ENCODE assay signal across 9 cellular contexts in genomic region chr19:15201374-15202023, GRCh38. TPM values are rescaled to one million over a fixed set of nuclear protein-coding genes. Genes with fewer than 3 reads are reported as not detected.
DNase-seq lines count a peak whose midpoint lies in the region; ATAC-seq, FAIRE-seq and TF ChIP-seq lines count a peak whose summit lies in the region.
"Had no signal": no experiment of that assay in that cellular context is flagged by ENCODE, and none has a peak within 500 bp of the region (broad histone marks: within the 10 kb centered on the region; RNA-seq: fewer than 3 reads in every experiment).

No MANE protein-coding gene starts in this region.

- H2AFZ ChIP-seq in astrocyte (ENCODE audit: low read depth, low read length): peak overlapping the region; percentile 41

- no peak overlapping the region for H3K9ac ChIP-seq in astrocyte (ENCODE audit: low read length)

- TF ChIP-seq EP300 in upper lobe of left lung (IDR thresholded peaks at IDR 0.05): no peak

- H3K4me3 ChIP-seq in right atrium auricular region (peak overlapping the region in 1 of 2 donors; percentile 56), astrocyte (ENCODE audit: insufficient read depth, low read depth, low read length) (no peak overlapping the region), upper lobe of left lung (peak overlapping the region in 3 of 4 donors; percentile 56 to 62 (median 60))

- H3K4me1 Mint-ChIP-seq in astrocyte (ENCODE audit: low read depth, unreplicated experiment): peaks cover 11% of the 10 kb centered on the region
- H3K4me1 Mint-ChIP-seq in memory B cell: peaks cover 19% of the 10 kb centered on the region

- H3K4me1 ChIP-seq in right atrium auricular region: peaks cover 0 to 30% of the 10 kb centered on the region in 2 donors
- peaks cover 3% of the 10 kb centered on the region for H3K4me1 ChIP-seq in astrocyte (ENCODE audit: insufficient read depth, low read length)
- peaks cover 12 to 27% (median 16%) of the 10 kb centered on the region in 4 donors for H3K4me1 ChIP-seq in upper lobe of left lung

- H3K36me3 ChIP-seq in right atrium auricular region (no peaks in the 10 kb centered on the region), astrocyte (ENCODE audit: insufficient read depth, low read length) (no peaks in the 10 kb centered on the region), upper lobe of left lung (no peaks in the 10 kb centered on the region)

- intact Hi-C loops in left ventricle myocardium superior (cut with micrococcal nuclease): no loop called here

- H3K36me3 Mint-ChIP-seq in astrocyte (ENCODE audit: low read depth, unreplicated experiment) (peaks cover 19% of the 10 kb centered on the region), memory B cell (peaks cover 5% of the 10 kb centered on the region)

- H3K27me3 ChIP-seq in right atrium auricular region: peaks cover 4 to 21% of the 10 kb centered on the region in 2 donors
- H3K27me3 ChIP-seq in astrocyte (ENCODE audit: insufficient read depth, low read length): no peaks in the 10 kb centered on the region
- peaks cover 0 to 17% (median 9%) of the 10 kb centered on the region in 4 donors for H3K27me3 ChIP-seq in upper lobe of left lung

- 86 to 93% methylated on average over 18 of the region's 18 CpGs for WGBS in upper lobe of left lung, 2 donors

- H3K9me3 Mint-ChIP-seq in astrocyte (ENCODE audit: unreplicated experiment): peaks cover 6% of the 10 kb centered on the region
- no peaks in the 10 kb centered on the region for H3K9me3 Mint-ChIP-seq in memory B cell

- no peak for FAIRE-seq in astrocyte (lab: Jason Lieb, UNC)

- H3K27ac ChIP-seq in right atrium auricular region (peak overlapping the region; percentile 8 to 16), astrocyte (ENCODE audit: low read depth, low read length) (no peak overlapping the region), upper lobe of left lung (no peak overlapping the region)

- TF ChIP-seq POLR2A in upper lobe of left lung (IDR thresholded peaks at IDR 0.05): no peak

- TF ChIP-seq CTCF in right atrium auricular region (IDR thresholded peaks at IDR 0.05) (no peak), astrocyte (IDR thresholded peaks at IDR 0.05; ENCODE audit: insufficient read depth, low read depth, low read length) (no peak), upper lobe of left lung (IDR thresholded peaks at IDR 0.05) (no peak)

- DNase-seq in right atrium auricular region (ENCODE audit: low spot score) (no peak), left ventricle myocardium superior (no peak), astrocyte (ENCODE audit: low read depth) (no peak), memory B cell (ENCODE audit: low spot score in 2 of 2) (no peak), upper lobe of left lung (no peak), NCI-H1930 (lab: John Stamatoyannopoulos, UW) (no peak)
- DNase-seq in stimulated activated CD4-positive, alpha-beta T cell treated with anti-CD3 and anti-CD28 coated beads, Interleukin-1b, Interleukin-23, amount 100 ng/mL, for 48 hours: no peak

- peak overlapping the region; percentile 86 for H3K4me3 Mint-ChIP-seq in astrocyte (ENCODE audit: unreplicated experiment)
- H3K4me3 Mint-ChIP-seq in memory B cell: peak overlapping the region; percentile 45

- H3K27me3 Mint-ChIP-seq in astrocyte (ENCODE audit: low read depth, unreplicated experiment) (peaks cover 3% of the 10 kb centered on the region), memory B cell (peaks cover 36% of the 10 kb centered on the region)

- peak overlapping the region; percentile 97 for H3K4me2 ChIP-seq in astrocyte (ENCODE audit: low read length)

- no peak for ATAC-seq in left ventricle myocardium superior
- ATAC-seq in memory B cell (ENCODE audit: low read depth): no peak
- no peak for ATAC-seq in upper lobe of left lung (ENCODE audit: low FRiP score in 2 of 2)
- no peak for ATAC-seq in GM19328 (IDR thresholded peaks at IDR 0.05; ENCODE audit: unreplicated experiment)
- ATAC-seq: activated CD4-positive, CD25-positive, alpha-beta regulatory T cell treated with anti-CD3 and anti-CD28 coated beads, Interleukin-2, amount 50 U/mL, for 24 hours had no signal

- H3K27ac Mint-ChIP-seq in astrocyte (ENCODE audit: unreplicated experiment) (no peak overlapping the region), memory B cell (no peak overlapping the region)

- peaks cover 13% of the 10 kb centered on the region for H3K79me2 ChIP-seq in astrocyte (ENCODE audit: insufficient read depth, low read length)

- H3K9me3 ChIP-seq in right atrium auricular region: no peaks in the 10 kb centered on the region
- H3K9me3 ChIP-seq in astrocyte (ENCODE audit: insufficient read depth, low read depth, low read length): no peaks in the 10 kb centered on the region
- H3K9me3 ChIP-seq in upper lobe of left lung: no peaks in the 10 kb centered on the region

- H4K20me1 ChIP-seq in astrocyte (ENCODE audit: insufficient read depth, low read length): peaks cover 24% of the 10 kb centered on the region

RNA-seq across cellular contexts. Expression of gene NOTCH3, which starts 0.7 kb away (rescaled TPM):
- total RNA-seq in right atrium auricular region: 10 to 100 TPM; 16.8 to 34.2 TPM
- total RNA-seq in left ventricle myocardium superior: 22.8 TPM
- total RNA-seq in astrocyte: 162 and 219 TPM in 2 replicates
- 10 to 100 TPM; 23.9 to 56.6 (median 43.1) TPM for total RNA-seq in upper lobe of left lung

RNA-seq across cellular contexts. Expression of gene EPHX3, which starts 30.7 kb away (rescaled TPM):
- total RNA-seq in right atrium auricular region (under 1 TPM; 0.52 to 0.63 TPM), left ventricle myocardium superior (not detected), astrocyte (0.54 and 0.87 TPM in 2 replicates), upper lobe of left lung (1 to 10 TPM; 2.0 to 4.8 (median 2.3) TPM)

Comparison
In these comparisons a context has a peak if more than half of its experiments do, and no peak if none do; other contexts are left out.
1. H3K27ac ChIP-seq: peak in right atrium auricular region (2 of 2); none in astrocyte (single experiment) and upper lobe of left lung (0 of 4).